ENCODE assay signal across 21 cellular contexts in genomic region chr9:127886401-127886972, GRCh38. TPM values are rescaled to one million over a fixed set of nuclear protein-coding genes. Genes with fewer than 3 reads are reported as not detected.
DNase-seq lines count a peak whose midpoint lies in the region; ATAC-seq and TF ChIP-seq lines count a peak whose summit lies in the region.
"Had no signal": no experiment of that assay in that cellular context is flagged by ENCODE, and none has a peak within 500 bp of the region (broad histone marks: within the 10 kb centered on the region; RNA-seq: fewer than 3 reads in every experiment).

No MANE protein-coding gene starts in this region.

- no peaks in the 10 kb centered on the region for H3K36me3 ChIP-seq in ovary

- intact Hi-C loops in ovary (cut with DNase I), result no loop called here

- ATAC-seq in HG02840 (IDR thresholded peaks at IDR 0.05; ENCODE audit: low FRiP score, unreplicated experiment), result no peak
- ATAC-seq: heart right ventricle, left cardiac atrium had no signal

- no peak for TF ChIP-seq EP300 in ovary (IDR thresholded peaks at IDR 0.05)

- no peaks in the 10 kb centered on the region for H3K9me3 ChIP-seq in ovary
- H3K9me3 ChIP-seq: adrenal gland, heart right ventricle had no signal

- no peaks in the 10 kb centered on the region for H3K4me1 ChIP-seq in ovary (ENCODE audit: insufficient read depth)

- no peak for TF ChIP-seq CTCF in ovary (IDR thresholded peaks at IDR 0.05)
- no peak for TF ChIP-seq CTCF in GM10266 (IDR thresholded peaks at IDR 0.05; ENCODE audit: control insufficient read depth, insufficient read depth, low read depth, missing control alignments)

- H3K27me3 ChIP-seq in ovary, result no peaks in the 10 kb centered on the region
- H3K27me3 ChIP-seq: adrenal gland, heart right ventricle had no signal

- TF ChIP-seq POLR2A in ovary (IDR thresholded peaks at IDR 0.05), result no peak

- H3K4me3 ChIP-seq in ovary, result no peak overlapping the region
- H3K4me3 ChIP-seq: adrenal gland, heart right ventricle had no signal

- DNase-seq in DMS 273 (lab: John Stamatoyannopoulos, UW; ENCODE audit: unreplicated experiment), result peak; percentile 64
- no peak for DNase-seq in DMS 273 treated with DMSO at 0.1 percent for 48 hours (lab: John Stamatoyannopoulos, UW)
- peak; percentile 31 for DNase-seq in HT1080 (ENCODE audit: low read depth)
- DNase-seq in cerebellar cortex (ENCODE audit: low spot score), result peak; percentile 67
- peak in 4 of 5 donors; percentile 15 to 37 (median 28) for DNase-seq in ovary
- no peak for DNase-seq in GM10266 (ENCODE audit: extremely low spot score)
- no peak for DNase-seq in activated CD4-positive, alpha-beta T cell treated with anti-CD3 and anti-CD28 coated beads, Interleukin-2, amount 50 U/mL, for 1 hour
- DNase-seq: activated CD4-positive, CD25-positive, alpha-beta regulatory T cell treated with anti-CD3 and anti-CD28 coated beads, Interleukin-2, amount 50 U/mL, for 72 hours; activated T-cell treated with anti-CD3 and anti-CD28 coated beads for 4 hours; adrenal gland; H9; heart right ventricle; Kasumi-1; left cardiac atrium; NCI-H1436 treated with DMSO at 0.1 percent for 48 hours; NCI-H446 treated with DMSO at 0.1 percent for 48 hours; stimulated activated CD4-positive, alpha-beta T cell treated with anti-CD3 and anti-CD28 coated beads, Interleukin-1b, Interleukin-23, amount 100 ng/mL, for 48 hours; T-helper 1 cell had no signal

- 90 to 94% (median 92%) methylated on average over 16 to 18 of the region's 18 CpGs for WGBS in ovary, 3 donors

- no peak overlapping the region for H3K27ac ChIP-seq in ovary
- H3K27ac ChIP-seq: 22Rv1, epithelial cell of prostate had no signal

RNA-seq across cellular contexts. Expression of gene AK1, which starts 9.0 kb away (rescaled TPM):
- total RNA-seq in HT1080 (2014; rRNA removed; shearing (Covaris generic)), result 47.0 and 59.7 TPM in 2 replicates
- polyA plus RNA-seq in HT1080 (2015; cell fraction: cytosol; rRNA removed), result 21.0 and 37.1 TPM in 2 replicates
- polyA plus RNA-seq in HT1080 (2015; cell fraction: nucleus; rRNA removed), result 20.6 and 34.0 TPM in 2 replicates
- total RNA-seq in ovary, result 100 to 1,000 TPM in 6 of 7 donors, 10 to 100 TPM in 1; 30.9 to 174 (median 151) TPM
- 10 to 100 TPM; 37.7 to 87.4 TPM for polyA plus RNA-seq in ovary

RNA-seq across cellular contexts. Expression of gene ST6GALNAC6, which starts 12.9 kb away (rescaled TPM):
- total RNA-seq in HT1080 (2014; rRNA removed; shearing (Covaris generic)), result 37.4 and 38.9 TPM in 2 replicates
- 17.6 and 18.5 TPM in 2 replicates for polyA plus RNA-seq in HT1080 (2015; cell fraction: cytosol; rRNA removed)
- polyA plus RNA-seq in HT1080 (2015; cell fraction: nucleus; rRNA removed), result 25.6 and 27.9 TPM in 2 replicates
- total RNA-seq in ovary, result 100 to 1,000 TPM in 5 of 7 donors, 10 to 100 TPM in 2; 58.5 to 141 (median 111) TPM
- polyA plus RNA-seq in ovary, result 100 to 1,000 TPM in 1 of 2 donors, 10 to 100 TPM in 1; 52.5 to 145 TPM

RNA-seq across cellular contexts. Expression of gene ST6GALNAC4, which starts 30.4 kb away (rescaled TPM):
- 35.3 and 43.4 TPM in 2 replicates for total RNA-seq in HT1080 (2014; rRNA removed; shearing (Covaris generic))
- polyA plus RNA-seq in HT1080 (2015; cell fraction: cytosol; rRNA removed), result 33.1 and 33.9 TPM in 2 replicates
- 20.3 and 27.7 TPM in 2 replicates for polyA plus RNA-seq in HT1080 (2015; cell fraction: nucleus; rRNA removed)
- 10 to 100 TPM; 29.5 to 58.4 (median 46.4) TPM for total RNA-seq in ovary
- 10 to 100 TPM in 1 of 2 donors, 1 to 10 TPM in 1; 2.2 to 34.0 TPM for polyA plus RNA-seq in ovary

RNA-seq across cellular contexts. Expression of gene ENG, which starts 32.0 kb away (rescaled TPM):
- total RNA-seq in HT1080 (2014; rRNA removed; shearing (Covaris generic)), result 23.0 and 34.1 TPM in 2 replicates
- 80.1 and 81.4 TPM in 2 replicates for polyA plus RNA-seq in HT1080 (2015; cell fraction: cytosol; rRNA removed)
- polyA plus RNA-seq in HT1080 (2015; cell fraction: nucleus; rRNA removed), result 126 and 148 TPM in 2 replicates
- 100 to 1,000 TPM in 5 of 7 donors, 10 to 100 TPM in 2; 59.7 to 298 (median 217) TPM for total RNA-seq in ovary
- polyA plus RNA-seq in ovary, result 100 to 1,000 TPM in 1 of 2 donors, 10 to 100 TPM in 1; 54.7 to 191 TPM

RNA-seq across cellular contexts. Expression of gene PIP5KL1, which starts 44.1 kb away (rescaled TPM):
- 0.73 and 0.98 TPM in 2 replicates for total RNA-seq in HT1080 (2014; rRNA removed; shearing (Covaris generic))
- polyA plus RNA-seq in HT1080 (2015; cell fraction: cytosol; rRNA removed), result 1.5 and 2.5 TPM in 2 replicates
- polyA plus RNA-seq in HT1080 (2015; cell fraction: nucleus; rRNA removed), result 15.1 and 18.7 TPM in 2 replicates
- total RNA-seq in ovary, result 1 to 10 TPM in 6 of 7 donors, under 1 TPM in 1; 0.48 to 4.0 (median 2.0) TPM
- under 1 TPM; 0.10 to 0.35 TPM for polyA plus RNA-seq in ovary

Comparison
In these comparisons a context has a peak if more than half of its experiments do, and no peak if none do; other contexts are left out.
1. DNase-seq: peak in DMS 273 (single experiment), HT1080 (single experiment), cerebellar cortex (single experiment) and ovary (4 of 5); none in DMS 273 treated with DMSO at 0.1 percent for 48 hours (single experiment), GM10266 (single experiment) and activated CD4-positive, alpha-beta T cell treated with anti-CD3 and anti-CD28 coated beads, Interleukin-2, amount 50 U/mL, for 1 hour (single experiment).